Comparison of ENCODE assay signal across 9 cellular contexts in genomic region chr11:10490032-10490397, GRCh38. TPM values are rescaled to one million over a fixed set of nuclear protein-coding genes. Genes with fewer than 3 reads are reported as not detected.
DNase-seq lines count a peak whose midpoint lies in the region; ATAC-seq and TF ChIP-seq lines count a peak whose summit lies in the region.
"Had no signal": no experiment of that assay in that cellular context is flagged by ENCODE, and none has a peak within 500 bp of the region (broad histone marks: within the 10 kb centered on the region; RNA-seq: fewer than 3 reads in every experiment).

No MANE protein-coding gene starts in this region.

- H3K27me3 Mint-ChIP-seq in CD4-positive, CD25-positive, alpha-beta regulatory T cell: no peaks in the 10 kb centered on the region
- H3K27me3 Mint-ChIP-seq in activated CD4-positive, alpha-beta T cell treated with anti-CD3 and anti-CD28 coated beads, Interleukin-2, amount 10 ng/mL, durations not matched to agents 24 days and 14 days: no peaks in the 10 kb centered on the region

- H3K27ac Mint-ChIP-seq in CD4-positive, CD25-positive, alpha-beta regulatory T cell: peak overlapping the region in 2 of 3 donors; percentile 72 to 94
- H3K27ac Mint-ChIP-seq in activated CD4-positive, alpha-beta T cell treated with anti-CD3 and anti-CD28 coated beads, Interleukin-2, amount 10 ng/mL, durations not matched to agents 24 days and 14 days: no peak overlapping the region

- H3K36me3 Mint-ChIP-seq in CD4-positive, CD25-positive, alpha-beta regulatory T cell: peaks cover 64% of the 10 kb centered on the region
- peaks cover 47% of the 10 kb centered on the region for H3K36me3 Mint-ChIP-seq in activated CD4-positive, alpha-beta T cell treated with anti-CD3 and anti-CD28 coated beads, Interleukin-2, amount 10 ng/mL, durations not matched to agents 24 days and 14 days (ENCODE audit: low read depth)

- no peak for TF ChIP-seq POLR2A in sigmoid colon (IDR thresholded peaks at IDR 0.05)

- H3K27ac ChIP-seq in CD4-positive, CD25-positive, alpha-beta regulatory T cell (ENCODE audit: insufficient read depth, low read length, poor library complexity, severe bottlenecking): no peak overlapping the region
- 0 out of 2 replicates have a peak overlapping the region, but pooled peaks have one; percentile 6 for H3K27ac ChIP-seq in SJSA1
- H3K27ac ChIP-seq in epithelial cell of prostate: peak overlapping the region; percentile 98
- H3K27ac ChIP-seq in sigmoid colon: peak overlapping the region in 3 of 4 donors; percentile 7 to 58 (median 46)

- H3K4me3 ChIP-seq in CD4-positive, CD25-positive, alpha-beta regulatory T cell (ENCODE audit: low read depth, low read length): no peak overlapping the region
- H3K4me3 ChIP-seq in SJSA1: no peak overlapping the region
- no peak overlapping the region for H3K4me3 ChIP-seq in sigmoid colon

- H3K4me3 Mint-ChIP-seq in CD4-positive, CD25-positive, alpha-beta regulatory T cell: no peak overlapping the region
- no peak overlapping the region for H3K4me3 Mint-ChIP-seq in activated CD4-positive, alpha-beta T cell treated with anti-CD3 and anti-CD28 coated beads, Interleukin-2, amount 10 ng/mL, durations not matched to agents 24 days and 14 days

- intact Hi-C loops in sigmoid colon (cut with DNase I): no loop called here
- intact Hi-C loops in activated CD4-positive, alpha-beta T cell treated with anti-CD3 and anti-CD28 coated beads, Interleukin-2, amount 10 ng/mL, durations not matched to agents 24 days and 14 days (cut with micrococcal nuclease): no loop called here

- no peaks in the 10 kb centered on the region for H3K27me3 ChIP-seq in CD4-positive, CD25-positive, alpha-beta regulatory T cell (ENCODE audit: control insufficient read depth, insufficient read depth, low read length)
- H3K27me3 ChIP-seq in SJSA1 (replicated peaks): no peaks in the 10 kb centered on the region
- no peaks in the 10 kb centered on the region for H3K27me3 ChIP-seq in sigmoid colon

- 81 to 92% methylated on average over 5 of the region's 5 CpGs for WGBS in sigmoid colon, 2 donors

- DNase-seq in CD4-positive, CD25-positive, alpha-beta regulatory T cell: no peak
- DNase-seq in SJSA1 (ENCODE audit: low read depth in 1 of 2, low spot score in 2 of 2): peak in 1 of 2 experiments; percentile 31
- no peak for DNase-seq in epithelial cell of prostate (ENCODE audit: low read depth, low spot score)
- no peak for DNase-seq in sigmoid colon
- no peak for DNase-seq in foreskin melanocyte
- no peak for DNase-seq in central memory CD4-positive, alpha-beta T cell
- no peak for DNase-seq in activated CD4-positive, alpha-beta T cell treated with anti-CD3 and anti-CD28 coated beads, Interleukin-2, amount 10 ng/mL, durations not matched to agents 24 days and 14 days
- DNase-seq: activated gamma-delta T cell had no signal

- peaks cover 0 to 2% (median 0%) of the 10 kb centered on the region in 7 donors for H3K9me3 Mint-ChIP-seq in CD4-positive, CD25-positive, alpha-beta regulatory T cell
- no peaks in the 10 kb centered on the region for H3K9me3 Mint-ChIP-seq in activated CD4-positive, alpha-beta T cell treated with anti-CD3 and anti-CD28 coated beads, Interleukin-2, amount 10 ng/mL, durations not matched to agents 24 days and 14 days

- no peak for TF ChIP-seq EP300 in sigmoid colon (IDR thresholded peaks at IDR 0.05)

- no peak for ATAC-seq in CD4-positive, CD25-positive, alpha-beta regulatory T cell (ENCODE audit: low read depth in 2 of 2)
- ATAC-seq in GM19023 (IDR thresholded peaks at IDR 0.05; ENCODE audit: unreplicated experiment): no peak

- no peak for TF ChIP-seq CTCF in sigmoid colon (IDR thresholded peaks at IDR 0.05)

- H3K4me1 Mint-ChIP-seq in CD4-positive, CD25-positive, alpha-beta regulatory T cell: peaks cover 0 to 28% (median 15%) of the 10 kb centered on the region in 4 donors
- peaks cover 15% of the 10 kb centered on the region for H3K4me1 Mint-ChIP-seq in activated CD4-positive, alpha-beta T cell treated with anti-CD3 and anti-CD28 coated beads, Interleukin-2, amount 10 ng/mL, durations not matched to agents 24 days and 14 days

- H3K4me1 ChIP-seq in CD4-positive, CD25-positive, alpha-beta regulatory T cell (ENCODE audit: control insufficient read depth, insufficient read depth, low read length, poor library complexity, severe bottlenecking): peaks cover 12% of the 10 kb centered on the region
- H3K4me1 ChIP-seq in SJSA1 (replicated peaks) (peaks cover 17% of the 10 kb centered on the region), sigmoid colon (peaks cover 0 to 11% (median 8%) of the 10 kb centered on the region in 4 donors)

- H3K9me3 ChIP-seq in CD4-positive, CD25-positive, alpha-beta regulatory T cell (ENCODE audit: control insufficient read depth in 2 of 2, low read length in 2 of 2): no peaks in the 10 kb centered on the region
- H3K9me3 ChIP-seq in SJSA1 (replicated peaks): no peaks in the 10 kb centered on the region
- H3K9me3 ChIP-seq in sigmoid colon: no peaks in the 10 kb centered on the region

- H3K36me3 ChIP-seq in CD4-positive, CD25-positive, alpha-beta regulatory T cell (ENCODE audit: control insufficient read depth, insufficient read depth, low read length): peaks cover 69% of the 10 kb centered on the region
- no peaks in the 10 kb centered on the region; the same call in 1 of the 2 replicates for H3K36me3 ChIP-seq in SJSA1
- H3K36me3 ChIP-seq in sigmoid colon: no peaks in the 10 kb centered on the region

RNA-seq across cellular contexts. Expression of gene AMPD3, which starts 35.0 kb away (rescaled TPM):
- total RNA-seq in CD4-positive, CD25-positive, alpha-beta regulatory T cell: 19.7 TPM
- 10 to 100 TPM in 1 of 4 donors, 1 to 10 TPM in 3; 6.4 to 11.9 (median 7.3) TPM for polyA plus RNA-seq in CD4-positive, CD25-positive, alpha-beta regulatory T cell
- total RNA-seq in SJSA1 (2014; rRNA removed; shearing (Covaris generic)): 0.75 and 1.5 TPM in 2 replicates
- 1 to 10 TPM; 4.3 to 6.4 (median 4.8) TPM for total RNA-seq in sigmoid colon
- 1 to 10 TPM; 4.2 to 8.1 (median 5.1) TPM for polyA plus RNA-seq in sigmoid colon
- total RNA-seq in activated CD4-positive, alpha-beta T cell treated with anti-CD3 and anti-CD28 coated beads, Interleukin-2, amount 10 ng/mL, durations not matched to agents 24 days and 14 days: 14.5 and 18.3 TPM in 2 replicates

RNA-seq across cellular contexts. Expression of gene RNF141, which starts 51.0 kb away (rescaled TPM):
- total RNA-seq in CD4-positive, CD25-positive, alpha-beta regulatory T cell: 7.8 TPM
- 10 to 100 TPM; 16.8 to 22.5 (median 18.5) TPM for polyA plus RNA-seq in CD4-positive, CD25-positive, alpha-beta regulatory T cell
- total RNA-seq in SJSA1 (2014; rRNA removed; shearing (Covaris generic)): 19.9 and 23.5 TPM in 2 replicates
- total RNA-seq in sigmoid colon: 10 to 100 TPM; 19.7 to 30.3 (median 26.5) TPM
- 10 to 100 TPM; 13.1 to 22.8 (median 21.3) TPM for polyA plus RNA-seq in sigmoid colon
- total RNA-seq in activated CD4-positive, alpha-beta T cell treated with anti-CD3 and anti-CD28 coated beads, Interleukin-2, amount 10 ng/mL, durations not matched to agents 24 days and 14 days: 14.3 and 15.4 TPM in 2 replicates
